Comparison of ENCODE assay signal across 20 cellular contexts in genomic region chr4:139584784-139585183, GRCh38. TPM values are rescaled to one million over a fixed set of nuclear protein-coding genes. Genes with fewer than 3 reads are reported as not detected.
DNase-seq lines count a peak whose midpoint lies in the region; ATAC-seq and TF ChIP-seq lines count a peak whose summit lies in the region.
"Had no signal": no experiment of that assay in that cellular context is flagged by ENCODE, and none has a peak within 500 bp of the region (broad histone marks: within the 10 kb centered on the region; RNA-seq: fewer than 3 reads in every experiment).

No MANE protein-coding gene starts in this region.

- no peaks in the 10 kb centered on the region for H3K4me1 ChIP-seq in left lung
- H3K4me1 ChIP-seq: BE2C, Peyer's patch had no signal

- no peaks in the 10 kb centered on the region for H3K36me3 ChIP-seq in left lung
- H3K36me3 ChIP-seq: BE2C, Peyer's patch had no signal

- TF ChIP-seq CTCF in omental fat pad (IDR thresholded peaks at IDR 0.05) (no peak), left lung (IDR thresholded peaks at IDR 0.05) (no peak)

- no peak overlapping the region for H3K27ac ChIP-seq in left lung
- H3K27ac ChIP-seq: Peyer's patch had no signal

- intact Hi-C loops in left lung (cut with DNase I) = no loop called here

- ATAC-seq in omental fat pad (ENCODE audit: low FRiP score) (peak; percentile 78), left lung (no peak)
- ATAC-seq: GM12878, Right ventricle myocardium inferior had no signal

- H3K27me3 ChIP-seq in left lung = no peaks in the 10 kb centered on the region
- H3K27me3 ChIP-seq: BE2C, Peyer's patch had no signal

- DNase-seq in ELR (ENCODE audit: low read depth) (peak; percentile 55), M059J (ENCODE audit: low read depth) (peak; percentile 55), astrocyte of the hippocampus (ENCODE audit: low read depth, low spot score) (peak; percentile 35), omental fat pad (ENCODE audit: low spot score) (no peak), middle frontal gyrus (ENCODE audit: extremely low spot score, low spot score) (no peak), left lung (no peak)
- DNase-seq in stimulated activated CD4-positive, alpha-beta T cell treated with anti-CD3 and anti-CD28 coated beads, Interleukin-1b, Interleukin-23, amount 100 ng/mL, for 48 hours = no peak
- DNase-seq: BE2C; CD4-positive, CD25-positive, alpha-beta regulatory T cell; COR-L47; DMS 273 treated with DMSO at 0.1 percent for 48 hours; DND-41; GF-D8; H9; NCI-H1105; NCI-H2081 treated with DMSO at 0.1 percent for 48 hours; NCI-H446 treated with DMSO at 0.1 percent for 48 hours had no signal

- H3K9me3 ChIP-seq in left lung = no peaks in the 10 kb centered on the region
- H3K9me3 ChIP-seq: Peyer's patch had no signal

- no peak overlapping the region for H3K4me3 ChIP-seq in left lung
- H3K4me3 ChIP-seq: GM12878, Peyer's patch had no signal

RNA-seq across cellular contexts. Expression of gene SETD7, which starts 28.8 kb away (rescaled TPM):
- total RNA-seq in M059J (2014; rRNA removed; shearing (Covaris generic)) = 16.7 and 25.3 TPM in 2 replicates
- total RNA-seq in omental fat pad (10 to 100 TPM; 71.7 to 92.7 (median 82.2) TPM), left lung (10 to 100 TPM; 48.1 to 51.7 TPM)

Comparison
In these comparisons a context has a peak if more than half of its experiments do, and no peak if none do; other contexts are left out.
1. DNase-seq: peak in ELR (single experiment), M059J (single experiment) and astrocyte of the hippocampus (single experiment); none in omental fat pad (single experiment), middle frontal gyrus (single experiment), stimulated activated CD4-positive, alpha-beta T cell treated with anti-CD3 and anti-CD28 coated beads, Interleukin-1b, Interleukin-23, amount 100 ng/mL, for 48 hours (single experiment) and left lung (0 of 2).